Comparison of ENCODE assay signal across 9 cellular contexts in the genomic region with DNA sequence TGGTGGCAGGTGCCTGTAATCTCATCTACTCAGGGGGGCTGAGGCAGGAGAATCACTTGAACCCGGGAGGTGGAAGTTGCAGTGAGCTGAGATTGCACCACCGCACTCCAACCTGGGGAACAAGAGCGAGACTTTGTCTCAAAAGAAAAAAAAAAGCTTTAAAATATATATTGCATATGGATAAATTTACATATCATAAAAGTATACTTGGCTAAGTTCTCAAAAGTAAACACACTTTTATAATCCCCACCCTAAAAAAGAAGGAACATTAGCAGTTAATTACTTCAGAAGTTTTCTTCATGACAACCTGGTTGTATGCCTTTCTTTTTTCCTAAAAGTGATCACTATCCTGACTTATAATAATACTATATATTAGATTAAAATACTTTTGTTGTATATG.
"Had no signal": no experiment of that assay in that cellular context is flagged by ENCODE, and none has a peak within 500 bp of the region (broad histone marks: within the 10 kb centered on the region; RNA-seq: fewer than 3 reads in every experiment).

No MANE protein-coding gene starts in this region.

- H3K9me3 ChIP-seq: HAP-1 had no signal

- H3K36me3 ChIP-seq: HAP-1 had no signal

- H3K4me1 ChIP-seq: HAP-1 had no signal

- H3K4me3 ChIP-seq: GM23248, GM23338, HAP-1 had no signal

- DNase-seq: GM23248, GOT3, H7, H9, HCEC 1CT, HFFc6 had no signal

- ATAC-seq: GM23338, HCT116 had no signal
